Comparison of ENCODE assay signal across 8 cellular contexts in genomic region chr4:140568507-140569306, GRCh38. TPM values are rescaled to one million over a fixed set of nuclear protein-coding genes. Genes with fewer than 3 reads are reported as not detected.
A peak's percentile ranks its signal among the peaks of the same experiment; 100 is the strongest.
DNase-seq lines count a peak whose midpoint lies in the region; ATAC-seq, FAIRE-seq and TF ChIP-seq lines count a peak whose summit lies in the region.

Gene UCP1 (minus strand): TSS chr4:140568961. CDS start chr4:140568729, 232 bp downstream.

- intact Hi-C loops in endothelial cell of umbilical vein (cut with micrococcal nuclease), result no loop called here

- ATAC-seq in HG03460 (IDR thresholded peaks at IDR 0.05; ENCODE audit: unreplicated experiment), result no peak

- TF ChIP-seq POLR2A in endothelial cell of umbilical vein (IDR thresholded peaks at IDR 0.05; ENCODE audit: low read depth, low read length), result no peak

- peaks cover 37% of the 10 kb centered on the region for H3K27me3 ChIP-seq in BJ (ENCODE audit: control insufficient read depth, insufficient read depth, low read length)
- peaks cover 66 to 76% of the 10 kb centered on the region in 2 experiments for H3K27me3 ChIP-seq in endothelial cell of umbilical vein (ENCODE audit: control insufficient read depth in 2 of 2, insufficient read depth in 2 of 2, low read length in 2 of 2)
- H3K27me3 ChIP-seq in muscle layer of duodenum (ENCODE audit: low read depth, low read length), result peaks cover 46% of the 10 kb centered on the region

- H3K4me1 Mint-ChIP-seq in IgD-negative memory B cell, result peaks cover 7 to 21% (median 16%) of the 10 kb centered on the region in 3 donors
- H3K4me1 Mint-ChIP-seq in activated CD4-positive, alpha-beta memory T cell treated with anti-CD3 and anti-CD28 coated beads, Interleukin-2, amount 10 ng/mL, durations not matched to agents 7 days and 5 days, result peaks cover 2% of the 10 kb centered on the region

- H3K4me2 ChIP-seq in endothelial cell of umbilical vein (ENCODE audit: insufficient read depth, low read length), result peak within 1 kb of the TSS; percentile 5

- TF ChIP-seq CTCF in BJ (IDR thresholded peaks at IDR 0.05; ENCODE audit: insufficient read depth, low read depth, low read length), result no peak
- TF ChIP-seq CTCF in endothelial cell of umbilical vein (IDR thresholded peaks at IDR 0.05; ENCODE audit: extremely low read depth in 1 of 2, insufficient read depth in 1 of 2, low read depth in 1 of 2, low read length in 2 of 2), result no peak

- H3K9me3 Mint-ChIP-seq in IgD-negative memory B cell, result peaks cover 1 to 14% (median 12%) of the 10 kb centered on the region in 3 donors
- no peaks in the 10 kb centered on the region for H3K9me3 Mint-ChIP-seq in activated CD4-positive, alpha-beta memory T cell treated with anti-CD3 and anti-CD28 coated beads, Interleukin-2, amount 10 ng/mL, durations not matched to agents 7 days and 5 days

- H3K9me3 ChIP-seq in endothelial cell of umbilical vein (replicated peaks; ENCODE audit: control insufficient read depth, insufficient read depth, low read length), result no peaks in the 10 kb centered on the region
- peaks cover 5 to 7% of the 10 kb centered on the region in 2 donors for H3K9me3 ChIP-seq in muscle layer of duodenum (ENCODE audit: control insufficient read depth in 1 of 2, low read length in 2 of 2)

- POLR2A ChIA-PET in BJ (lab: Charles Lee), result interaction anchor here (0.6 kb wide), 1 partner anchor 50 kb away, joined by 3 read pairs; no protein-coding TSS in a partner anchor
- POLR2A ChIA-PET in endothelial cell of umbilical vein (lab: Charles Lee), result no interaction called here
- POLR2A ChIA-PET in activated CD4-positive, alpha-beta memory T cell treated with anti-CD3 and anti-CD28 coated beads, Interleukin-2, amount 10 ng/mL, durations not matched to agents 7 days and 5 days (lab: Charles Lee), result interaction anchor here (0.7 kb wide), 1 partner anchor 1040 kb away, joined by 3 read pairs; no protein-coding TSS in a partner anchor

- peak within 1 kb of the TSS; percentile 56 for H2AFZ ChIP-seq in endothelial cell of umbilical vein (ENCODE audit: low read depth, low read length)

- H3K9me1 ChIP-seq in endothelial cell of umbilical vein (replicated peaks; ENCODE audit: control insufficient read depth, extremely low read depth, insufficient read depth, low read length), result no peaks in the 10 kb centered on the region

- H3K27ac ChIP-seq in endothelial cell of umbilical vein (ENCODE audit: insufficient read depth, low read depth, low read length) (no peak within 1 kb of the TSS), muscle layer of duodenum (ENCODE audit: low read length) (no peak within 1 kb of the TSS)

- H4K20me1 ChIP-seq in endothelial cell of umbilical vein (replicated peaks; ENCODE audit: control insufficient read depth, extremely low read depth, insufficient read depth, low read length), result no peaks in the 10 kb centered on the region

- DNase-seq in BJ (ENCODE audit: low read depth) (no peak), endothelial cell of umbilical vein (ENCODE audit: low read depth, low spot score) (peak; percentile 2), OCI-M1 (lab: John Stamatoyannopoulos, UW) (no peak), NK-92 (lab: John Stamatoyannopoulos, UW; ENCODE audit: unreplicated experiment) (no peak)
- DNase-seq in activated CD4-positive, alpha-beta memory T cell treated with anti-CD3 and anti-CD28 coated beads, Interleukin-2, amount 10 ng/mL, durations not matched to agents 7 days and 5 days, result no peak

- H3K4me1 ChIP-seq in endothelial cell of umbilical vein (ENCODE audit: control insufficient read depth, extremely low read depth, insufficient read depth, low read length) (peaks cover 9% of the 10 kb centered on the region), muscle layer of duodenum (ENCODE audit: control insufficient read depth in 1 of 2, insufficient read depth in 2 of 2, low read length in 2 of 2) (peaks cover 9 to 14% of the 10 kb centered on the region in 2 donors)

- dilution Hi-C loops in endothelial cell of umbilical vein (cut with MboI; ENCODE audit: extremely low pct_ligation_motif_present, low sequenced_read_pairs), result no loop called here

- no peak for FAIRE-seq in endothelial cell of umbilical vein (lab: Jason Lieb, UNC)

- peak within 1 kb of the TSS; percentile 30 to 89 (median 80) for H3K4me3 Mint-ChIP-seq in IgD-negative memory B cell
- no peak within 1 kb of the TSS for H3K4me3 Mint-ChIP-seq in activated CD4-positive, alpha-beta memory T cell treated with anti-CD3 and anti-CD28 coated beads, Interleukin-2, amount 10 ng/mL, durations not matched to agents 7 days and 5 days

- BruUV-seq in endothelial cell of umbilical vein (replicated peaks; lab: Mats Ljungman, UMichigan), result no TSS peak

- CTCF ChIA-PET in BJ (lab: Yijun Ruan, JAX) (interaction anchor here (0.6 kb wide), 1 partner anchor 40 kb away, joined by 3 read pairs; no protein-coding TSS in a partner anchor), endothelial cell of umbilical vein (lab: Charles Lee) (no interaction called here)
- CTCF ChIA-PET in activated CD4-positive, alpha-beta memory T cell treated with anti-CD3 and anti-CD28 coated beads, Interleukin-2, amount 10 ng/mL, durations not matched to agents 7 days and 5 days (lab: Charles Lee), result no interaction called here

- H3K27me3 Mint-ChIP-seq in IgD-negative memory B cell, result peaks cover 63% of the 10 kb centered on the region
- peaks cover 34% of the 10 kb centered on the region for H3K27me3 Mint-ChIP-seq in activated CD4-positive, alpha-beta memory T cell treated with anti-CD3 and anti-CD28 coated beads, Interleukin-2, amount 10 ng/mL, durations not matched to agents 7 days and 5 days

- no peaks in the 10 kb centered on the region for H3K79me2 ChIP-seq in endothelial cell of umbilical vein (ENCODE audit: control insufficient read depth, insufficient read depth, low read length)

- peak within 1 kb of the TSS; percentile 35 for H3K4me3 ChIP-seq in BJ (ENCODE audit: low read depth, low read length)
- H3K4me3 ChIP-seq in endothelial cell of umbilical vein (replicated peaks in 1 of 3; ENCODE audit: insufficient read depth in 1 of 3, low read depth in 1 of 3, low read length in 3 of 3), result peak within 1 kb of the TSS in 2 of 3 experiments; percentile 31
- peak within 1 kb of the TSS; percentile 27 to 76 for H3K4me3 ChIP-seq in muscle layer of duodenum (ENCODE audit: low read depth in 1 of 2, low read length in 2 of 2)

- H3K36me3 ChIP-seq in BJ (ENCODE audit: control insufficient read depth, insufficient read depth, low read length) (no peaks in the 10 kb centered on the region), endothelial cell of umbilical vein (ENCODE audit: control insufficient read depth in 2 of 2, extremely low read depth in 1 of 2, insufficient read depth in 2 of 2, low read length in 2 of 2) (no peaks in the 10 kb centered on the region), muscle layer of duodenum (ENCODE audit: control insufficient read depth in 1 of 2, insufficient read depth in 2 of 2, low read length in 2 of 2) (no peaks in the 10 kb centered on the region)

- H3K9ac ChIP-seq in endothelial cell of umbilical vein (replicated peaks; ENCODE audit: extremely low read depth, insufficient read depth, low read length), result no peak within 1 kb of the TSS

- peaks cover 2% of the 10 kb centered on the region for H3K36me3 Mint-ChIP-seq in IgD-negative memory B cell
- H3K36me3 Mint-ChIP-seq in activated CD4-positive, alpha-beta memory T cell treated with anti-CD3 and anti-CD28 coated beads, Interleukin-2, amount 10 ng/mL, durations not matched to agents 7 days and 5 days (ENCODE audit: low read depth), result peaks cover 2% of the 10 kb centered on the region

- no peak within 1 kb of the TSS for H3K27ac Mint-ChIP-seq in IgD-negative memory B cell
- H3K27ac Mint-ChIP-seq in activated CD4-positive, alpha-beta memory T cell treated with anti-CD3 and anti-CD28 coated beads, Interleukin-2, amount 10 ng/mL, durations not matched to agents 7 days and 5 days, result no peak within 1 kb of the TSS

TF ChIP-seq in endothelial cell of umbilical vein, 7 proteins besides CTCF, POLR2A, EP300 and RAD21:
- TF ChIP-seq FOS (IDR thresholded peaks at IDR 0.05; ENCODE audit: borderline replicate concordance, insufficient read depth, low read length), result no peak
- TF ChIP-seq EZH2 (IDR thresholded peaks at IDR 0.05; ENCODE audit: borderline replicate concordance, low read depth, low read length, severe bottlenecking), result peak; percentile 71

RNA-seq across cellular contexts. Expression of gene UCP1, which starts in this region (rescaled TPM):
- not detected in 2 replicates for polyA plus RNA-seq in BJ (2011; rRNA removed)
- polyA minus RNA-seq in BJ (2011; rRNA and poly(A)+ RNA removed), result not detected in 2 replicates
- not detected for polyA plus RNA-seq in IgD-negative memory B cell
- not detected in 2 replicates for total RNA-seq in endothelial cell of umbilical vein
- not detected in 2 replicates for polyA plus RNA-seq in endothelial cell of umbilical vein
- polyA plus RNA-seq in endothelial cell of umbilical vein (2011; cell fraction: cytosol; rRNA removed), result not detected in 2 replicates
- polyA plus RNA-seq in endothelial cell of umbilical vein (2011; cell fraction: nucleus; rRNA removed), result not detected in 2 replicates
- polyA plus RNA-seq in endothelial cell of umbilical vein (2012), result not detected in 2 replicates
- polyA minus RNA-seq in endothelial cell of umbilical vein, result not detected in 2 replicates
- polyA minus RNA-seq in endothelial cell of umbilical vein (2011; cell fraction: cytosol; rRNA and poly(A)+ RNA removed), result not detected
- not detected in 2 replicates for polyA minus RNA-seq in endothelial cell of umbilical vein (2011; cell fraction: nucleus; rRNA and poly(A)+ RNA removed)
- not detected for total RNA-seq in activated CD4-positive, alpha-beta memory T cell treated with anti-CD3 and anti-CD28 coated beads, Interleukin-2, amount 10 ng/mL, durations not matched to agents 7 days and 5 days

Comparison
In these comparisons a context has a peak if more than half of its experiments do, and no peak if none do; other contexts are left out.
1. Peak in DNase-seq, H3K4me3 ChIP-seq and H3K4me2 ChIP-seq in endothelial cell of umbilical vein; RNA of the gene not detected or under 1 TPM.